ENCODE assay signal across 8 cellular contexts in genomic region chrX:18886005-18886343, GRCh38.
DNase-seq lines count a peak whose midpoint lies in the region; ATAC-seq and TF ChIP-seq lines count a peak whose summit lies in the region.

No MANE protein-coding gene starts in this region.

- in situ Hi-C loops in ACHN (cut with HindIII; ENCODE audit: low pct_ligation_motif_present, low pct_unique_long_range_greater_than_20kb, low sequenced_read_pairs): no loop called here

- peaks cover 2 to 6% (median 3%) of the 10 kb centered on the region in 3 donors for H3K27me3 Mint-ChIP-seq in CD14-positive monocyte (ENCODE audit: low read depth in 3 of 3)
- H3K27me3 Mint-ChIP-seq in neural progenitor cell (ENCODE audit: insufficient read depth, low read depth): peaks cover 15% of the 10 kb centered on the region

- TF ChIP-seq CTCF in CD14-positive monocyte (IDR thresholded peaks at IDR 0.05): no peak
- TF ChIP-seq CTCF in choroid plexus epithelial cell (conservative IDR thresholded peaks at IDR 0.05; ENCODE audit: low read depth, low read length): no peak
- TF ChIP-seq CTCF in neural progenitor cell (IDR thresholded peaks at IDR 0.05): no peak

- H3K9ac ChIP-seq in neural progenitor cell: no peak overlapping the region

- H2AFZ ChIP-seq in neural progenitor cell (replicated peaks): no peak overlapping the region

- no peaks in the 10 kb centered on the region for H3K79me2 ChIP-seq in neural progenitor cell (ENCODE audit: low read depth)

- peaks cover 17% of the 10 kb centered on the region for H3K27me3 ChIP-seq in neural progenitor cell

- ATAC-seq in GM19467 (IDR thresholded peaks at IDR 0.05; ENCODE audit: unreplicated experiment): peak; percentile 27
- peak; percentile 14 for ATAC-seq in HG03565 (IDR thresholded peaks at IDR 0.05; ENCODE audit: unreplicated experiment)

- H3K36me3 Mint-ChIP-seq in CD14-positive monocyte (peaks cover 0 to 8% of the 10 kb centered on the region in 2 donors), neural progenitor cell (no peaks in the 10 kb centered on the region)

- H3K4me2 ChIP-seq in neural progenitor cell: peak overlapping the region; percentile 58

- H3K36me3 ChIP-seq in neural progenitor cell: no peaks in the 10 kb centered on the region

- no peaks in the 10 kb centered on the region for H3K9me3 ChIP-seq in neural progenitor cell (ENCODE audit: low read depth)

- no peaks in the 10 kb centered on the region for H3F3A ChIP-seq in neural progenitor cell (ENCODE audit: low read depth)

- peak overlapping the region; percentile 87 to 96 for H3K4me3 Mint-ChIP-seq in CD14-positive monocyte
- H3K4me3 Mint-ChIP-seq in neural progenitor cell: no peak overlapping the region

- no peak overlapping the region for H3K27ac ChIP-seq in neural progenitor cell

- H3K27ac Mint-ChIP-seq in CD14-positive monocyte (peak overlapping the region; percentile 88 to 98 (median 93)), neural progenitor cell (no peak overlapping the region)

- H3K4me1 Mint-ChIP-seq in CD14-positive monocyte (peaks cover 27% of the 10 kb centered on the region), neural progenitor cell (peaks cover 12% of the 10 kb centered on the region)

- no peaks in the 10 kb centered on the region for H4K20me1 ChIP-seq in neural progenitor cell (ENCODE audit: low read depth)

- H3K4me1 ChIP-seq in neural progenitor cell: no peaks in the 10 kb centered on the region

- H3K9me3 Mint-ChIP-seq in CD14-positive monocyte: peaks cover 0 to 10% (median 0%) of the 10 kb centered on the region in 7 donors
- H3K9me3 Mint-ChIP-seq in neural progenitor cell: peaks cover 15% of the 10 kb centered on the region

- H3K4me3 ChIP-seq in choroid plexus epithelial cell (ENCODE audit: low read depth, low read length) (peak overlapping the region; percentile 53), neural progenitor cell (peak overlapping the region; percentile 29)

- intact Hi-C loops in CD14-positive monocyte (cut with micrococcal nuclease): no loop called here

- DNase-seq in CD14-positive monocyte (ENCODE audit: low spot score): no peak
- DNase-seq in choroid plexus epithelial cell (ENCODE audit: low read depth): no peak
- no peak for DNase-seq in neural progenitor cell (ENCODE audit: low spot score)
- no peak for DNase-seq in D341Med (ENCODE audit: low spot score)
- DNase-seq in ACHN: no peak
- no peak for DNase-seq in kidney tubule cell (ENCODE audit: low spot score)
